In the genomic region with DNA sequence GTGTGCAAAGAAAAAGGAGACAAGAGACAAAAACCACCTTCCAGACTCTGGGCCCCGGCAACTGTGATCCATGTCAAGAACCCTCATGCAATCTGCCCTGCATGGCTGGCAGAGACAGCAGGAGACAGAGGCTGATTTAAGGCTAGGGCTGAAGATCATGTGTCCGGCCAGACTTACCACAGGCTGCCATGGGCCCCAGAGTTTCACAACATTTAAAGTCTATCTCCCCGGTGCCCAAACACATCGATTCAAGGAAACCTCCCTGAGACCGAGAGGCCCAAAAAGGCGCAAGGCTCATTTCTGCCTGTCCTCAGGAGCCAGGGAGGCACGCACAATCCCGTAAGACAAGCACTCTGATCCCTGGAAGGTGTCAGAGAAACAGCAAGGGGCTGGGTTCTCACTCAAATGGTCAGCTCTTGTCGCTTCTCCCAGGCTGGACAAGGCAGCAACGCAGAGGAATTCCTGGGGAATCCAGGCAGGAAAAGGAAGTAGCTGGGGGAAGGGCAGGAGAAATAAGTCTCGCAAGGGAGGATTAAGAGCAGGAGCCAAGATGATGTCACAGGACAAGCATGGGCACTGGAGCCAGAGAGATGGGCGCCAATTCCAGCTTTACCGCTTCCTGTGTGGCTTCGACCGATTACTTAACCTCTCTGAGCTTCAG, we compare ENCODE assay signal across 8 cellular contexts.
A peak's percentile ranks its signal among the peaks of the same experiment; 100 is the strongest.
DNase-seq lines count a peak whose midpoint lies in the region; ATAC-seq lines count a peak whose summit lies in the region.

No MANE protein-coding gene starts in this region.

- H3K4me1 ChIP-seq in endocrine pancreas (ENCODE audit: control insufficient read depth, insufficient read depth, low read length) (no peaks in the 10 kb centered on the region), mucosa of rectum (ENCODE audit: control insufficient read depth in 2 of 2, insufficient read depth in 2 of 2, low read length in 2 of 2) (peaks cover 0 to 12% of the 10 kb centered on the region in 2 donors)

- H3K27ac ChIP-seq in mucosa of rectum (ENCODE audit: low read depth in 2 of 2, low read length in 2 of 2): peak overlapping the region; percentile 62 to 79

- no peaks in the 10 kb centered on the region for H3K9me3 ChIP-seq in endocrine pancreas (ENCODE audit: control insufficient read depth, low read length)
- H3K9me3 ChIP-seq in mucosa of rectum (ENCODE audit: control insufficient read depth in 2 of 2, low read length in 2 of 2): no peaks in the 10 kb centered on the region

- H3K4me3 ChIP-seq in endocrine pancreas (ENCODE audit: control insufficient read depth, insufficient read depth, low read length): no peak overlapping the region
- H3K4me3 ChIP-seq in mucosa of rectum (ENCODE audit: low read length in 2 of 2): peak overlapping the region in 1 of 2 donors; percentile 7

- H3K9ac ChIP-seq in endocrine pancreas (ENCODE audit: control insufficient read depth, insufficient read depth, low read length) (peak overlapping the region; percentile 39), mucosa of rectum (ENCODE audit: low read depth in 1 of 2, low read length in 2 of 2) (peak overlapping the region in 1 of 2 donors; percentile 38)

- DNase-seq in A172 (ENCODE audit: low spot score): peak; percentile 96
- DNase-seq in NCI-H226: peak; percentile 77

- ATAC-seq in HG03439 (IDR thresholded peaks at IDR 0.05; ENCODE audit: unreplicated experiment) (no peak), HG03457 (IDR thresholded peaks at IDR 0.05; ENCODE audit: unreplicated experiment) (no peak), HG03378 (IDR thresholded peaks at IDR 0.05; ENCODE audit: unreplicated experiment) (no peak), GM21717 (IDR thresholded peaks at IDR 0.05; ENCODE audit: unreplicated experiment) (no peak)

- H3K36me3 ChIP-seq in endocrine pancreas (ENCODE audit: control insufficient read depth, insufficient read depth, low read length): no peaks in the 10 kb centered on the region
- H3K36me3 ChIP-seq in mucosa of rectum (ENCODE audit: control insufficient read depth in 2 of 2, insufficient read depth in 2 of 2, low read length in 2 of 2): no peaks in the 10 kb centered on the region

- H3K27me3 ChIP-seq in endocrine pancreas (ENCODE audit: control insufficient read depth, insufficient read depth, low read length): no peaks in the 10 kb centered on the region
- no peaks in the 10 kb centered on the region for H3K27me3 ChIP-seq in mucosa of rectum (ENCODE audit: control insufficient read depth in 2 of 2, insufficient read depth in 2 of 2, low read length in 2 of 2)
